22 cellular contexts compared by ENCODE assay signal in genomic region chr15:80920271-80920699, GRCh38.
DNase-seq lines count a peak whose midpoint lies in the region; ATAC-seq and TF ChIP-seq lines count a peak whose summit lies in the region.
"Had no signal": no experiment of that assay in that cellular context is flagged by ENCODE, and none has a peak within 500 bp of the region (broad histone marks: within the 10 kb centered on the region; RNA-seq: fewer than 3 reads in every experiment).

No MANE protein-coding gene starts in this region.

- H3K4me3 ChIP-seq in BE2C (ENCODE audit: low read depth, low read length), result no peak overlapping the region
- H3K4me3 ChIP-seq: gastroesophageal sphincter, psoas muscle, smooth muscle cell, upper lobe of left lung had no signal

- no peaks in the 10 kb centered on the region for H3K9me3 Mint-ChIP-seq in activated naive CD4-positive, alpha-beta T cell treated with anti-CD3 and anti-CD28 coated beads, Interleukin-2, amount 10 ng/mL, durations not matched to agents 7 days and 5 days
- H3K9me3 Mint-ChIP-seq in activated naive CD8-positive, alpha-beta T cell treated with anti-CD3 and anti-CD28 coated beads, Interleukin-2, amount 10 ng/mL, durations not matched to agents 7 days and 5 days, result no peaks in the 10 kb centered on the region
- H3K9me3 Mint-ChIP-seq: CD4-positive, alpha-beta T cell; IgD-negative memory B cell; stimulated activated naive CD8-positive, alpha-beta T cell treated with anti-CD3 and anti-CD28 coated beads, Interleukin-15, Interleukin-2, amounts not matched to agents 100 ng/mL and 50 ng/mL, for 24 hours had no signal

- no peaks in the 10 kb centered on the region for H3K27me3 Mint-ChIP-seq in activated naive CD4-positive, alpha-beta T cell treated with anti-CD3 and anti-CD28 coated beads, Interleukin-2, amount 10 ng/mL, durations not matched to agents 7 days and 5 days
- H3K27me3 Mint-ChIP-seq in activated naive CD8-positive, alpha-beta T cell treated with anti-CD3 and anti-CD28 coated beads, Interleukin-2, amount 10 ng/mL, durations not matched to agents 7 days and 5 days, result peaks cover 13% of the 10 kb centered on the region
- H3K27me3 Mint-ChIP-seq: CD4-positive, alpha-beta T cell; IgD-negative memory B cell; stimulated activated naive CD8-positive, alpha-beta T cell treated with anti-CD3 and anti-CD28 coated beads, Interleukin-15, Interleukin-2, amounts not matched to agents 100 ng/mL and 50 ng/mL, for 24 hours had no signal

- H3K4me3 Mint-ChIP-seq in activated naive CD4-positive, alpha-beta T cell treated with anti-CD3 and anti-CD28 coated beads, Interleukin-2, amount 10 ng/mL, durations not matched to agents 7 days and 5 days, result no peak overlapping the region
- H3K4me3 Mint-ChIP-seq in activated naive CD8-positive, alpha-beta T cell treated with anti-CD3 and anti-CD28 coated beads, Interleukin-2, amount 10 ng/mL, durations not matched to agents 7 days and 5 days, result peak overlapping the region; percentile 5
- H3K4me3 Mint-ChIP-seq: CD4-positive, alpha-beta T cell; IgD-negative memory B cell; stimulated activated naive CD8-positive, alpha-beta T cell treated with anti-CD3 and anti-CD28 coated beads, Interleukin-15, Interleukin-2, amounts not matched to agents 100 ng/mL and 50 ng/mL, for 24 hours had no signal

- peak; percentile 94 for ATAC-seq in activated naive CD8-positive, alpha-beta T cell treated with anti-CD3 and anti-CD28 coated beads, Interleukin-2, amount 10 ng/mL, durations not matched to agents 7 days and 5 days (ENCODE audit: low read depth)
- ATAC-seq in stimulated activated naive CD8-positive, alpha-beta T cell treated with anti-CD3 and anti-CD28 coated beads, Interleukin-15, Interleukin-2, amounts not matched to agents 100 U/mL and 50 U/mL, for 24 hours, result peak; percentile 85
- ATAC-seq: gastroesophageal sphincter, psoas muscle had no signal

- H3K27me3 ChIP-seq in BE2C, result no peaks in the 10 kb centered on the region
- H3K27me3 ChIP-seq: gastroesophageal sphincter, upper lobe of left lung had no signal

- H3K36me3 Mint-ChIP-seq in activated naive CD4-positive, alpha-beta T cell treated with anti-CD3 and anti-CD28 coated beads, Interleukin-2, amount 10 ng/mL, durations not matched to agents 7 days and 5 days, result no peaks in the 10 kb centered on the region
- H3K36me3 Mint-ChIP-seq in activated naive CD8-positive, alpha-beta T cell treated with anti-CD3 and anti-CD28 coated beads, Interleukin-2, amount 10 ng/mL, durations not matched to agents 7 days and 5 days, result no peaks in the 10 kb centered on the region
- H3K36me3 Mint-ChIP-seq: IgD-negative memory B cell had no signal

- H3K4me1 ChIP-seq in BE2C, result no peaks in the 10 kb centered on the region
- H3K4me1 ChIP-seq: gastroesophageal sphincter, psoas muscle, upper lobe of left lung had no signal

- H3K27ac Mint-ChIP-seq in activated naive CD4-positive, alpha-beta T cell treated with anti-CD3 and anti-CD28 coated beads, Interleukin-2, amount 10 ng/mL, durations not matched to agents 7 days and 5 days, result no peak overlapping the region
- H3K27ac Mint-ChIP-seq in activated naive CD8-positive, alpha-beta T cell treated with anti-CD3 and anti-CD28 coated beads, Interleukin-2, amount 10 ng/mL, durations not matched to agents 7 days and 5 days, result no peak overlapping the region
- H3K27ac Mint-ChIP-seq: CD4-positive, alpha-beta T cell; IgD-negative memory B cell; stimulated activated naive CD8-positive, alpha-beta T cell treated with anti-CD3 and anti-CD28 coated beads, Interleukin-15, Interleukin-2, amounts not matched to agents 100 ng/mL and 50 ng/mL, for 24 hours had no signal

- TF ChIP-seq CTCF in BE2C (IDR thresholded peaks at IDR 0.05; ENCODE audit: low read depth, low read length), result no peak

- peaks cover 16% of the 10 kb centered on the region for H3K4me1 Mint-ChIP-seq in activated naive CD4-positive, alpha-beta T cell treated with anti-CD3 and anti-CD28 coated beads, Interleukin-2, amount 10 ng/mL, durations not matched to agents 7 days and 5 days
- peaks cover 15% of the 10 kb centered on the region for H3K4me1 Mint-ChIP-seq in activated naive CD8-positive, alpha-beta T cell treated with anti-CD3 and anti-CD28 coated beads, Interleukin-2, amount 10 ng/mL, durations not matched to agents 7 days and 5 days
- H3K4me1 Mint-ChIP-seq: IgD-negative memory B cell had no signal

- no peaks in the 10 kb centered on the region for H3K36me3 ChIP-seq in BE2C

- peak; percentile 23 for DNase-seq in activated naive CD4-positive, alpha-beta T cell treated with anti-CD3 and anti-CD28 coated beads, Interleukin-2, amount 10 ng/mL, durations not matched to agents 7 days and 5 days
- DNase-seq in activated naive CD4-positive, alpha-beta T cell treated with anti-CD3 and anti-CD28 coated beads, Interleukin-2, amount 50 U/mL, for 16 hours, result no peak
- peak; percentile 14 for DNase-seq in NK-92 (lab: John Stamatoyannopoulos, UW; ENCODE audit: unreplicated experiment)
- DNase-seq in activated naive CD8-positive, alpha-beta T cell treated with anti-CD3 and anti-CD28 coated beads, Interleukin-2, amount 10 ng/mL, durations not matched to agents 7 days and 5 days, result peak; percentile 53
- DNase-seq in stimulated activated naive CD8-positive, alpha-beta T cell treated with anti-CD3 and anti-CD28 coated beads, Interleukin-15, Interleukin-2, amounts not matched to agents 100 U/mL and 50 U/mL, for 24 hours, result peak; percentile 24
- DNase-seq in BE2C, result no peak
- no peak for DNase-seq in NCI-H1930 (lab: John Stamatoyannopoulos, UW)
- no peak for DNase-seq in cerebellar cortex (ENCODE audit: low spot score)
- DNase-seq: CD4-positive, alpha-beta T cell; dermis blood vessel endothelial cell; DMS79; erythroblast; H7; NCI-H187 treated with DMSO at 0.1 percent for 48 hours; NCI-H446; psoas muscle; RPMI8226; upper lobe of left lung had no signal

- H3K9me3 ChIP-seq in BE2C, result no peaks in the 10 kb centered on the region
- H3K9me3 ChIP-seq: gastroesophageal sphincter, psoas muscle, upper lobe of left lung had no signal

- CTCF ChIA-PET in activated naive CD4-positive, alpha-beta T cell treated with anti-CD3 and anti-CD28 coated beads, Interleukin-2, amount 10 ng/mL, durations not matched to agents 7 days and 5 days (lab: Charles Lee), result no interaction called here

- POLR2A ChIA-PET in activated naive CD8-positive, alpha-beta T cell treated with anti-CD3 and anti-CD28 coated beads, Interleukin-2, amount 10 ng/mL, durations not matched to agents 7 days and 5 days (lab: Charles Lee), result no interaction called here

Comparison
In these comparisons a context has a peak if more than half of its experiments do, and no peak if none do; other contexts are left out.
1. DNase-seq: peak in activated naive CD4-positive, alpha-beta T cell treated with anti-CD3 and anti-CD28 coated beads, Interleukin-2, amount 10 ng/mL, durations not matched to agents 7 days and 5 days (single experiment), NK-92 (single experiment), activated naive CD8-positive, alpha-beta T cell treated with anti-CD3 and anti-CD28 coated beads, Interleukin-2, amount 10 ng/mL, durations not matched to agents 7 days and 5 days (single experiment) and stimulated activated naive CD8-positive, alpha-beta T cell treated with anti-CD3 and anti-CD28 coated beads, Interleukin-15, Interleukin-2, amounts not matched to agents 100 U/mL and 50 U/mL, for 24 hours (single experiment); none in activated naive CD4-positive, alpha-beta T cell treated with anti-CD3 and anti-CD28 coated beads, Interleukin-2, amount 50 U/mL, for 16 hours (single experiment), BE2C (single experiment), NCI-H1930 (0 of 2) and cerebellar cortex (single experiment).